In the genomic region with DNA sequence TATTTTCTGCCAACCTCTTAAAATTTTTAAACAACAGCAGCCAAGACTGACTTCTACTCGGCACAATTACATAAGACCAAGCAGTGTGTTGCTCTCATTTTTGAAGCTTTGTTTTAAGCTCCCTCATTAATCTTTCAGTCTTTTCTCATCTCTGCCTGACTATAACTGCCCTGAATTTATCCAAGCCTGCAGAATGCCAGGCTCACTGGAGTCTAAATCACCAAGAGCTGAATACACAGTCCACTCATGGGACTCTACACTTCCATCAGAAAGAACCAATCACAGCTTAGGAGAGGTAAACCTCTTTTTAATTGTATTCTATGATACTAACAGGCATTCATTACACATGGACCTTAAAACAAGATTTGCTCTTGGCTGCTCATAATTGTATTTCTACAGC, we compare ENCODE assay signal across 14 cellular contexts.
DNase-seq lines count a peak whose midpoint lies in the region; TF ChIP-seq lines count a peak whose summit lies in the region.
"Had no signal": no experiment of that assay in that cellular context is flagged by ENCODE, and none has a peak within 500 bp of the region (broad histone marks: within the 10 kb centered on the region; RNA-seq: fewer than 3 reads in every experiment).

No MANE protein-coding gene starts in this region.

- no peaks in the 10 kb centered on the region for H3K27me3 ChIP-seq in osteoblast (ENCODE audit: insufficient read depth, low read length)
- H3K27me3 ChIP-seq: SJCRH30 had no signal

- H3K9me3 ChIP-seq in osteoblast (ENCODE audit: low read depth, low read length) = no peaks in the 10 kb centered on the region
- H3K9me3 ChIP-seq: SJCRH30 had no signal

- H3K4me3 ChIP-seq in osteoblast (ENCODE audit: insufficient read depth, low read length) = no peak overlapping the region
- H3K4me3 ChIP-seq: SJCRH30 had no signal

- TF ChIP-seq CTCF in brain (conservative IDR thresholded peaks at IDR 0.05) (no peak), osteoblast (IDR thresholded peaks at IDR 0.05; ENCODE audit: extremely low read depth, low read depth, low read length) (no peak), GM20000 (IDR thresholded peaks at IDR 0.05; ENCODE audit: extremely low read depth, missing control alignments) (no peak)

- H3K4me2 ChIP-seq in osteoblast (ENCODE audit: insufficient read depth, low read length) = no peak overlapping the region

- DNase-seq in NCI-H345 (lab: John Stamatoyannopoulos, UW) (peak; percentile 78), NCI-H345 treated with DMSO at 0.1 percent for 48 hours (lab: John Stamatoyannopoulos, UW; ENCODE audit: unreplicated experiment) (no peak), NCI-H1417 (lab: John Stamatoyannopoulos, UW) (peak; percentile 46 to 87 (median 66)), osteoblast (ENCODE audit: insufficient read length, low spot score, missing footprints) (peak; percentile 14), GM20000 (ENCODE audit: low spot score) (no peak), activated gamma-delta T cell (lab: John Stamatoyannopoulos, UW) (no peak), HCEC 1CT (no peak)
- DNase-seq: GDM1; MM.1S; NK-92 treated with Interleukin-12 subunit alpha and Interleukin-12 subunit beta, amount 100 ng/mL, for 24 hours; OCI-M1; SJCRH30 had no signal

- H3K4me3 Mint-ChIP-seq in brain = peak overlapping the region in 3 of 5 experiments; percentile 14 to 41 (median 15)

- no peaks in the 10 kb centered on the region for H3K79me2 ChIP-seq in osteoblast (ENCODE audit: insufficient read depth, low read length)

- no peak overlapping the region for H3K27ac ChIP-seq in osteoblast (ENCODE audit: low read depth, low read length)
- H3K27ac ChIP-seq: RWPE1, SJCRH30 had no signal

- H3K27me3 Mint-ChIP-seq in brain = no peaks in the 10 kb centered on the region

- peaks cover 65% of the 10 kb centered on the region for H3K4me1 Mint-ChIP-seq in brain

- H3K27ac Mint-ChIP-seq in brain = peak overlapping the region in 4 of 5 experiments; percentile 61 to 86 (median 74)

- no peaks in the 10 kb centered on the region for H3K36me3 ChIP-seq in osteoblast (ENCODE audit: insufficient read depth, low read length)
- H3K36me3 ChIP-seq: SJCRH30 had no signal

- H3K36me3 Mint-ChIP-seq in brain = no peaks in the 10 kb centered on the region

- no peak overlapping the region for H2AFZ ChIP-seq in osteoblast (ENCODE audit: low read length)

- H3K4me1 ChIP-seq in osteoblast (ENCODE audit: insufficient read depth, low read length) = no peaks in the 10 kb centered on the region
- H3K4me1 ChIP-seq: SJCRH30 had no signal

- peaks cover 0 to 5% (median 0%) of the 10 kb centered on the region in 5 experiments for H3K9me3 Mint-ChIP-seq in brain

- H4K20me1 ChIP-seq in osteoblast (ENCODE audit: insufficient read depth, low read length) = no peaks in the 10 kb centered on the region

Comparison
In these comparisons a context has a peak if more than half of its experiments do, and no peak if none do; other contexts are left out.
1. DNase-seq: peak in NCI-H345 (single experiment), NCI-H1417 (3 of 3) and osteoblast (single experiment); none in NCI-H345 treated with DMSO at 0.1 percent for 48 hours (single experiment), GM20000 (single experiment), activated gamma-delta T cell (single experiment) and HCEC 1CT (single experiment).